Comparison of ENCODE assay signal across 8 cellular contexts in the genomic region with DNA sequence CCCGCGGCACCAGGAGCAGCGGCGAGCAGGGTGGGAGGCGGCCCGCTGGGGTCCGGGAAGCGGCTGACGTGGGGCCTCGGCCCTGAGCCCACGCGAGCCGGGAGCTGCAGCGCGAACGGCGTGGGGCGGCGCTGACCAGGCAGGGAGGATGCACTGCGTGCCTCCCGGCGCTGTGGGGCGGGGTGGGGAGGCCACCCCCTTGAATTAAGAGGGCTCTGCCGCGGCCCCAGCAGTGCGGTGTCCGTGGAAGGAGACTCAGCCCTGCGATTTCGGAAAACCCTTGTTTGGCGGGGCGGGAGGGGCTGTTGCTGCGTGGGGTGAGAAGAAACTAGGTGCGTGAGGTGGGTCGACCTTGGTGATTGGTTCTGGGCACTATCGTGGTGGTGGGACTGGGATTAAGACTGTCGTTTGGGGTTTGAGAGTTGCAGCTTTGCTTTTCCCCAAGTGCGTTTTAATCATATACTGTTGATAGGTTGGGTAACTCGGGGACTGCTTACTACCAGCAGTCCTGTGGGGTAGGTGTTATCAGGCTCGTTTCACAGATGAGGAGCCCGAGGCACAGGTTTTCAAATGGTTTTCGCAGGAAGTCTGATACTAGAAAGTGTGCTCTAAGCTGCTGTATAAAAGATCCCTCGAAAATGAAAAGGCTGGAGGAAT. TPM values are rescaled to one million over a fixed set of nuclear protein-coding genes. Genes with fewer than 3 reads are reported as not detected.
A peak's percentile ranks its signal among the peaks of the same experiment; 100 is the strongest.
DNase-seq lines count a peak whose midpoint lies in the region; ATAC-seq and TF ChIP-seq lines count a peak whose summit lies in the region.

No MANE protein-coding gene starts in this region.

- no peak overlapping the region for H3K4me3 Mint-ChIP-seq in activated T-helper 2 cell treated with anti-CD3 and anti-CD28 coated beads, Interferon-gamma antibody, Interleukin-2, Interleukin-4, amounts not matched to agents 10 μg/mL and 5 μg/mL and 100 μg/mL, durations not matched to agents 14 hours and 24 hours and 36 hours (ENCODE audit: low read depth)

- H3K27ac Mint-ChIP-seq in activated T-helper 2 cell treated with anti-CD3 and anti-CD28 coated beads, Interferon-gamma antibody, Interleukin-2, Interleukin-4, amounts not matched to agents 10 μg/mL and 5 μg/mL and 100 μg/mL, durations not matched to agents 14 hours and 24 hours and 36 hours: peak overlapping the region; percentile 86

- H3K4me1 ChIP-seq in prostate gland (replicated peaks): peaks cover 2% of the 10 kb centered on the region

- peaks cover 11% of the 10 kb centered on the region for H3K27me3 Mint-ChIP-seq in activated T-helper 2 cell treated with anti-CD3 and anti-CD28 coated beads, Interferon-gamma antibody, Interleukin-2, Interleukin-4, amounts not matched to agents 10 μg/mL and 5 μg/mL and 100 μg/mL, durations not matched to agents 14 hours and 24 hours and 36 hours (ENCODE audit: low read depth)

- WGBS in prostate gland: under 1% methylated on average over 38 of the region's 42 CpGs

- H3K9me3 ChIP-seq in prostate gland: no peaks in the 10 kb centered on the region

- peak; percentile 32 for ATAC-seq in HG02571 (IDR thresholded peaks at IDR 0.05; ENCODE audit: unreplicated experiment)

- 0 out of 2 replicates have a peak, but pooled peaks have one; percentile 1 for TF ChIP-seq CTCF in GM12875 (IDR thresholded peaks at IDR 0.05; ENCODE audit: borderline replicate concordance, insufficient read depth, low read depth, low read length)
- TF ChIP-seq CTCF in prostate gland (IDR thresholded peaks at IDR 0.05): no peak

- peaks cover 3% of the 10 kb centered on the region for H3K36me3 Mint-ChIP-seq in activated T-helper 2 cell treated with anti-CD3 and anti-CD28 coated beads, Interferon-gamma antibody, Interleukin-2, Interleukin-4, amounts not matched to agents 10 μg/mL and 5 μg/mL and 100 μg/mL, durations not matched to agents 14 hours and 24 hours and 36 hours (ENCODE audit: low read depth)

- no peak for TF ChIP-seq POLR2A in prostate gland (IDR thresholded peaks at IDR 0.05)

- H3K4me3 ChIP-seq in GM12875 (ENCODE audit: low read depth, low read length): peak overlapping the region; percentile 84
- peak overlapping the region; percentile 96 to 99 for H3K4me3 ChIP-seq in prostate gland

- H3K27ac ChIP-seq in prostate gland: peak overlapping the region; percentile 80 to 92

- H3K9me3 Mint-ChIP-seq in activated T-helper 2 cell treated with anti-CD3 and anti-CD28 coated beads, Interferon-gamma antibody, Interleukin-2, Interleukin-4, amounts not matched to agents 10 μg/mL and 5 μg/mL and 100 μg/mL, durations not matched to agents 14 hours and 24 hours and 36 hours: no peaks in the 10 kb centered on the region

- intact Hi-C loops in activated T-helper 2 cell treated with anti-CD3 and anti-CD28 coated beads, Interferon-gamma antibody, Interleukin-2, Interleukin-4, amounts not matched to agents 10 μg/mL and 5 μg/mL and 100 μg/mL, durations not matched to agents 14 hours and 24 hours and 36 hours (cut with micrococcal nuclease): loop anchor here (1.0 to 5.0 kb wide), 3 partner anchors 41 to 153 kb away; no protein-coding TSS in a partner anchor
- intact Hi-C loops in prostate gland (cut with DNase I): loop anchor here (1.0 kb wide), 1 partner anchor 153 kb away; no protein-coding TSS in a partner anchor

- no peaks in the 10 kb centered on the region for H3K27me3 ChIP-seq in prostate gland (replicated peaks; ENCODE audit: insufficient read depth)

- H3K4me1 Mint-ChIP-seq in activated T-helper 2 cell treated with anti-CD3 and anti-CD28 coated beads, Interferon-gamma antibody, Interleukin-2, Interleukin-4, amounts not matched to agents 10 μg/mL and 5 μg/mL and 100 μg/mL, durations not matched to agents 14 hours and 24 hours and 36 hours (ENCODE audit: low read depth): peaks cover 9% of the 10 kb centered on the region

- DNase-seq in NCI-H82 treated with DMSO at 0.1 percent for 48 hours (lab: John Stamatoyannopoulos, UW; ENCODE audit: unreplicated experiment) (peak; percentile 17), globus pallidus (ENCODE audit: low spot score) (peak; percentile 29), prostate gland (ENCODE audit: low spot score) (no peak), NCI-H1048 (lab: John Stamatoyannopoulos, UW) (no peak), NCI-H2196 treated with DMSO at 0.1 percent for 48 hours (lab: John Stamatoyannopoulos, UW; ENCODE audit: unreplicated experiment) (no peak)
- peak; percentile 32 for DNase-seq in activated T-helper 2 cell treated with anti-CD3 and anti-CD28 coated beads, Interferon-gamma antibody, Interleukin-2, Interleukin-4, amounts not matched to agents 10 μg/mL and 5 μg/mL and 100 μg/mL, durations not matched to agents 14 hours and 24 hours and 36 hours (ENCODE audit: low spot score)

- no peaks in the 10 kb centered on the region for H3K36me3 ChIP-seq in prostate gland

RNA-seq across cellular contexts. Expression of a gene that starts 0.7 kb away (rescaled TPM):
- 72.5 and 74.0 TPM in 2 replicates for total RNA-seq in activated T-helper 2 cell treated with anti-CD3 and anti-CD28 coated beads, Interferon-gamma antibody, Interleukin-2, Interleukin-4, amounts not matched to agents 10 μg/mL and 5 μg/mL and 100 μg/mL, durations not matched to agents 14 hours and 24 hours and 36 hours
- total RNA-seq in prostate gland: 100 to 1,000 TPM in 1 of 2 donors, 10 to 100 TPM in 1; 77.1 to 124 TPM

Comparison
In these comparisons a context has a peak if more than half of its experiments do, and no peak if none do; other contexts are left out.
1. DNase-seq: peak in NCI-H82 treated with DMSO at 0.1 percent for 48 hours (single experiment), activated T-helper 2 cell treated with anti-CD3 and anti-CD28 coated beads, Interferon-gamma antibody, Interleukin-2, Interleukin-4, amounts not matched to agents 10 μg/mL and 5 μg/mL and 100 μg/mL, durations not matched to agents 14 hours and 24 hours and 36 hours (single experiment) and globus pallidus (single experiment); none in prostate gland (single experiment), NCI-H1048 (single experiment) and NCI-H2196 treated with DMSO at 0.1 percent for 48 hours (single experiment).